ENCODE assay signal across 14 cellular contexts in the genomic region with DNA sequence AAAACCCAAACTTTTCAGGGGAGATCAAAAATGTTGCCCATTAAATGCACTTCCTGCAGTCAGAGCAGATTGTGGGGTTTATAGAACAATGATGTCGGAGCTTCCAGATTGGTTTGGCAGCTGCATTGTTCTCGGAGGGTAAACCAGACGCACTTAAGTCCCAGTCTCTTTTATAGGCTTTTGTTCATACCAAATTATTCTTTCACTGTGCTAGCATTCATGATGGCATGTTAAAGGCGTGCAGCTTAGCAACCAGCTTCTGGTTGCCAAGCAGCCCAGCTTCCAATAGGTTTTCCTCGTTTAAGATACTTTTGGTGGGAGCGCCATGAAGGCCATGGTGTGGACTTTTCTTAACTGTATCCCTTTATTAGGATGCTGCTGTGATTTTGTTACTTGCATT. TPM values are rescaled to one million over a fixed set of nuclear protein-coding genes. Genes with fewer than 3 reads are reported as not detected.
DNase-seq lines count a peak whose midpoint lies in the region; TF ChIP-seq lines count a peak whose summit lies in the region.
"Had no signal": no experiment of that assay in that cellular context is flagged by ENCODE, and none has a peak within 500 bp of the region (broad histone marks: within the 10 kb centered on the region; RNA-seq: fewer than 3 reads in every experiment).

No MANE protein-coding gene starts in this region.

- WGBS in ectodermal cell, 2 experiments, result 54 to 59% methylated on average over 6 of the region's 6 CpGs

- H3K4me1 ChIP-seq in ectodermal cell (ENCODE audit: control insufficient read depth, insufficient read depth, low read length), result peaks cover 25% of the 10 kb centered on the region
- H3K4me1 ChIP-seq: body of pancreas had no signal

- DNase-seq in NCI-H1105 treated with DMSO at 0.1 percent for 48 hours (lab: John Stamatoyannopoulos, UW) (peak; percentile 97), NCI-H2227 treated with DMSO at 0.1 percent for 48 hours (lab: John Stamatoyannopoulos, UW) (peak; percentile 82), putamen (ENCODE audit: low spot score) (peak; percentile 67), GM20000 (ENCODE audit: low spot score) (no peak), AG08395 (ENCODE audit: low spot score) (no peak)
- DNase-seq in stimulated activated CD4-positive, alpha-beta T cell treated with anti-CD3 and anti-CD28 coated beads, Interleukin-12 subunit alpha, Interleukin-12 subunit beta, amount 100 ng/mL, for 4 hours, result no peak
- DNase-seq: activated CD4-positive, alpha-beta memory T cell treated with anti-CD3 and anti-CD28 coated beads for 36 hours; activated effector memory CD4-positive, alpha-beta T cell treated with anti-CD3 and anti-CD28 coated beads, Interleukin-2, amount 50 U/mL, for 16 hours; body of pancreas; CD8-positive, alpha-beta T cell; NCI-H510A had no signal

- peaks cover 8% of the 10 kb centered on the region for H3K36me3 ChIP-seq in ectodermal cell (ENCODE audit: control insufficient read depth, insufficient read depth, low read length)

- peaks cover 15% of the 10 kb centered on the region for H3K27me3 ChIP-seq in ectodermal cell (ENCODE audit: control insufficient read depth, insufficient read depth, low read length, poor library complexity, severe bottlenecking)
- H3K27me3 ChIP-seq: body of pancreas, suprapubic skin had no signal

- H3K9me3 ChIP-seq in ectodermal cell (ENCODE audit: control insufficient read depth, low read length), result no peaks in the 10 kb centered on the region
- H3K9me3 ChIP-seq: body of pancreas, suprapubic skin had no signal

- no peak overlapping the region for H3K4me3 ChIP-seq in ectodermal cell (ENCODE audit: insufficient read depth, low read depth, low read length)
- H3K4me3 ChIP-seq: body of pancreas, skin epidermis, suprapubic skin had no signal

- peak overlapping the region; percentile 47 for H3K27ac ChIP-seq in ectodermal cell (ENCODE audit: insufficient read depth, low read depth, low read length, poor library complexity, severe bottlenecking)
- H3K27ac ChIP-seq: body of pancreas, skin epidermis, suprapubic skin had no signal

- TF ChIP-seq CTCF in GM20000 (IDR thresholded peaks at IDR 0.05; ENCODE audit: extremely low read depth, missing control alignments), result no peak

RNA-seq across cellular contexts. Expression of a gene that starts 40.9 kb away (rescaled TPM):
- polyA plus RNA-seq in ectodermal cell (2013, experiment 1 of 4), result 11.8 TPM
- polyA plus RNA-seq in ectodermal cell (2013, experiment 2 of 4), result 18.1 TPM
- polyA plus RNA-seq in ectodermal cell (2013, experiment 3 of 4), result 12.3 TPM
- polyA plus RNA-seq in ectodermal cell (2013, experiment 4 of 4), result 15.4 TPM

Comparison
In these comparisons a context has a peak if more than half of its experiments do, and no peak if none do; other contexts are left out.
1. DNase-seq: peak in NCI-H1105 treated with DMSO at 0.1 percent for 48 hours (single experiment), NCI-H2227 treated with DMSO at 0.1 percent for 48 hours (single experiment) and putamen (single experiment); none in GM20000 (single experiment), AG08395 (single experiment) and stimulated activated CD4-positive, alpha-beta T cell treated with anti-CD3 and anti-CD28 coated beads, Interleukin-12 subunit alpha, Interleukin-12 subunit beta, amount 100 ng/mL, for 4 hours (single experiment).